Comparison of ENCODE assay signal across 23 cellular contexts in the genomic region with DNA sequence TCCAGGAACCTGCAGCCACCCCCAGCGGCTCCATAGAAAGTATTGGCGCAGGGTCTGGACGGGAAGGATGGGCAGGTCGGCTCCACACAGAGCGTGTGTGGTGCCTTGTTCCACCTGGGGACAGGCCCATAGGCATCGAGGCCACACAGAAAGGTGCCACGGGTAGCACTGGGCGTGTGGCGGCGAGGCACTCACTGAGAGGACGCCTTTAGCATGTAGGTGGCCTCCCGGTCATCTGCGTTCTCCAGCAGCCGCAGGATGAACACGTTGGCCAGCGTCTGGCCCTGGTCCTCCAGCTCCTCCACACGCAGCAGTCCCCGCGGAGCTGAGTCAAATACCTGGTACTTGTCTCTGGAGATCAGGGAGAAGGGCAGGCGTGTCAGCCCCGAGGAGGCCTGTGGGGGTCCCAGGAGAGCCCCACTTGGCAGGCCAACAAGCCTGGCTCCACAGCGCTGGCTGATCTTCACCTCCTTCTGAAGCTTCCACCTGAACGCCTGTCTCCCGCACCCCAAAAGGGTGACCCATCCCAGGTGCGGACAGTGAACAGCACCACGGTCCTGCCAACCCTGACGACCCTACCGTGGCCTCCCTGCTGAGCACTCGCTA. TPM values are rescaled to one million over a fixed set of nuclear protein-coding genes. Genes with fewer than 3 reads are reported as not detected.
DNase-seq lines count a peak whose midpoint lies in the region; ATAC-seq, FAIRE-seq and TF ChIP-seq lines count a peak whose summit lies in the region.
"Had no signal": no experiment of that assay in that cellular context is flagged by ENCODE, and none has a peak within 500 bp of the region (broad histone marks: within the 10 kb centered on the region; RNA-seq: fewer than 3 reads in every experiment).

No MANE protein-coding gene starts in this region.

- H3K9me3 ChIP-seq in kidney (ENCODE audit: control insufficient read depth in 1 of 2, low read length in 2 of 2) (no peaks in the 10 kb centered on the region), osteoblast (ENCODE audit: low read depth, low read length) (no peaks in the 10 kb centered on the region), body of pancreas (no peaks in the 10 kb centered on the region)
- H3K9me3 ChIP-seq: HAP-1, SJSA1 had no signal

- no peak overlapping the region for H3K27ac ChIP-seq in kidney (ENCODE audit: low read depth in 2 of 2, low read length in 2 of 2)
- no peak overlapping the region for H3K27ac ChIP-seq in osteoblast (ENCODE audit: low read depth, low read length)
- H3K27ac ChIP-seq in body of pancreas = no peak overlapping the region
- H3K27ac ChIP-seq: HL-60, SJSA1 had no signal

- H3K79me2 ChIP-seq in osteoblast (ENCODE audit: insufficient read depth, low read length) = no peaks in the 10 kb centered on the region

- no peak for ATAC-seq in body of pancreas
- ATAC-seq in activated T-cell treated with anti-CD3 and anti-CD28 coated beads, Interleukin-2, amount 50 U/mL, for 4 hours = no peak
- ATAC-seq: CD8-positive, alpha-beta T cell; GM12878; Panc1 had no signal

- no peak overlapping the region for H2AFZ ChIP-seq in osteoblast (ENCODE audit: low read length)

- no peaks in the 10 kb centered on the region for H3K36me3 Mint-ChIP-seq in activated T-cell treated with anti-CD3 and anti-CD28 coated beads, Interleukin-2, amount 50 U/mL, for 4 hours (ENCODE audit: insufficient read depth)
- H3K36me3 Mint-ChIP-seq: CD8-positive, alpha-beta T cell had no signal

- no peaks in the 10 kb centered on the region for H3K27me3 ChIP-seq in H7 (ENCODE audit: control insufficient read depth, insufficient read depth, low read length)
- no peaks in the 10 kb centered on the region for H3K27me3 ChIP-seq in osteoblast (ENCODE audit: insufficient read depth, low read length)
- H3K27me3 ChIP-seq in body of pancreas = no peaks in the 10 kb centered on the region
- H3K27me3 ChIP-seq: SJSA1 had no signal

- no peaks in the 10 kb centered on the region for H3K36me3 ChIP-seq in H7 (replicated peaks; ENCODE audit: control insufficient read depth, insufficient read depth, low read length)
- peaks cover 0 to 5% of the 10 kb centered on the region in 2 donors for H3K36me3 ChIP-seq in kidney (ENCODE audit: control insufficient read depth in 1 of 2, insufficient read depth in 2 of 2, low read length in 2 of 2)
- no peaks in the 10 kb centered on the region for H3K36me3 ChIP-seq in osteoblast (ENCODE audit: insufficient read depth, low read length)
- H3K36me3 ChIP-seq in body of pancreas (replicated peaks in 1 of 2; ENCODE audit: insufficient read depth in 1 of 2, low read depth in 2 of 2) = no peaks in the 10 kb centered on the region
- H3K36me3 ChIP-seq: HAP-1 had no signal

- intact Hi-C loops in kidney (cut with DNase I) (no loop called here), body of pancreas (cut with DNase I) (loop anchor here (10.0 kb wide), 1 partner anchor 152 kb away; a partner anchor contains a TSS)

- H3K4me3 Mint-ChIP-seq in activated T-cell treated with anti-CD3 and anti-CD28 coated beads, Interleukin-2, amount 50 U/mL, for 4 hours = no peak overlapping the region
- H3K4me3 Mint-ChIP-seq: CD8-positive, alpha-beta T cell had no signal

- TF ChIP-seq CTCF in kidney (IDR thresholded peaks at IDR 0.05; ENCODE audit: borderline replicate concordance, extremely low read depth, insufficient read depth) (no peak), osteoblast (IDR thresholded peaks at IDR 0.05; ENCODE audit: extremely low read depth, low read depth, low read length) (no peak), body of pancreas (IDR thresholded peaks at IDR 0.05) (no peak)

- no peaks in the 10 kb centered on the region for H3K9me3 Mint-ChIP-seq in activated T-cell treated with anti-CD3 and anti-CD28 coated beads, Interleukin-2, amount 50 U/mL, for 4 hours
- H3K9me3 Mint-ChIP-seq: CD8-positive, alpha-beta T cell had no signal

- H3K4me1 Mint-ChIP-seq in activated T-cell treated with anti-CD3 and anti-CD28 coated beads, Interleukin-2, amount 50 U/mL, for 4 hours (ENCODE audit: low read depth) = no peaks in the 10 kb centered on the region

- DNase-seq in activated effector memory CD4-positive, alpha-beta T cell treated with anti-CD3 and anti-CD28 coated beads, Interleukin-2, amount 50 U/mL, for 16 hours = peak; percentile 48
- DNase-seq in activated effector memory CD4-positive, alpha-beta T cell treated with Interleukin-2 at 50 U/mL for 16 hours = no peak
- peak; percentile 39 for DNase-seq in H7
- peak; percentile 62 for DNase-seq in kidney
- peak; percentile 71 for DNase-seq in osteoblast (ENCODE audit: insufficient read length, low spot score, missing footprints)
- DNase-seq in NOMO-1 (lab: John Stamatoyannopoulos, UW; ENCODE audit: unreplicated experiment in 2 of 2) = no peak
- DNase-seq in body of pancreas = no peak
- no peak for DNase-seq in activated T-cell treated with anti-CD3 and anti-CD28 coated beads, Interleukin-2, amount 50 U/mL, for 4 hours
- DNase-seq: C1 segment of cervical spinal cord; CD8-positive, alpha-beta T cell; DND-41; KG1; NCI-H1092 treated with DMSO at 0.1 percent for 48 hours; NCI-H1436 treated with DMSO at 0.1 percent for 48 hours; NCI-H1930; NCI-H2227 treated with DMSO at 0.1 percent for 48 hours; NCI-H510A; NK-92 treated with Interleukin-12 subunit alpha and Interleukin-12 subunit beta, amount 100 ng/mL, for 24 hours had no signal

- WGBS in body of pancreas, 2 donors = 93 to 95% methylated on average over 14 to 28 of the region's 29 CpGs

- FAIRE-seq in kidney (lab: Jason Lieb, UNC) = no peak
- FAIRE-seq: GM12878 had no signal

- H3K4me2 ChIP-seq in osteoblast (ENCODE audit: insufficient read depth, low read length) = no peak overlapping the region

- H3K4me3 ChIP-seq in H7 (ENCODE audit: insufficient read depth, low read depth, low read length) = no peak overlapping the region
- no peak overlapping the region for H3K4me3 ChIP-seq in kidney (ENCODE audit: low read length in 2 of 2)
- H3K4me3 ChIP-seq in osteoblast (ENCODE audit: insufficient read depth, low read length) = no peak overlapping the region
- H3K4me3 ChIP-seq in body of pancreas = no peak overlapping the region
- H3K4me3 ChIP-seq: GM12878, HAP-1, SJSA1 had no signal

- TF ChIP-seq POLR2A in body of pancreas (IDR thresholded peaks at IDR 0.05) = no peak

- H3K27me3 Mint-ChIP-seq in activated T-cell treated with anti-CD3 and anti-CD28 coated beads, Interleukin-2, amount 50 U/mL, for 4 hours (ENCODE audit: low read depth) = no peaks in the 10 kb centered on the region

- H4K20me1 ChIP-seq in osteoblast (ENCODE audit: insufficient read depth, low read length) = no peaks in the 10 kb centered on the region

- no peaks in the 10 kb centered on the region for H3K4me1 ChIP-seq in kidney (ENCODE audit: control insufficient read depth in 1 of 2, insufficient read depth in 1 of 2, low read depth in 1 of 2, low read length in 2 of 2)
- no peaks in the 10 kb centered on the region for H3K4me1 ChIP-seq in osteoblast (ENCODE audit: insufficient read depth, low read length)
- H3K4me1 ChIP-seq in body of pancreas = no peaks in the 10 kb centered on the region
- H3K4me1 ChIP-seq: HAP-1, SJSA1 had no signal

- H3K9ac ChIP-seq in kidney (ENCODE audit: low read length in 2 of 2) = no peak overlapping the region

RNA-seq across cellular contexts. Expression of a gene that starts 13.2 kb away (rescaled TPM):
- 1.6 and 5.2 TPM in 2 replicates for total RNA-seq in H7 (2014; rRNA removed; shearing (Covaris generic))
- total RNA-seq in kidney = 2.7 TPM
- polyA plus RNA-seq in kidney (ENCODE audit: insufficient read depth, low read depth, low replicate concordance) = 3.3 TPM
- 0.72 and 0.88 TPM in 2 replicates for total RNA-seq in osteoblast
- 1 to 10 TPM in 1 of 2 donors, not detected in 1; 1.8 TPM for total RNA-seq in body of pancreas
- total RNA-seq in activated T-cell treated with anti-CD3 and anti-CD28 coated beads, Interleukin-2, amount 50 U/mL, for 4 hours = 1 to 10 TPM; 1.2 to 1.7 (median 1.4) TPM

Comparison
In these comparisons a context has a peak if more than half of its experiments do, and no peak if none do; other contexts are left out.
1. DNase-seq: peak in activated effector memory CD4-positive, alpha-beta T cell treated with anti-CD3 and anti-CD28 coated beads, Interleukin-2, amount 50 U/mL, for 16 hours (single experiment), H7 (single experiment), kidney (single experiment) and osteoblast (single experiment); none in activated effector memory CD4-positive, alpha-beta T cell treated with Interleukin-2 at 50 U/mL for 16 hours (single experiment), NOMO-1 (0 of 2), body of pancreas (0 of 4) and activated T-cell treated with anti-CD3 and anti-CD28 coated beads, Interleukin-2, amount 50 U/mL, for 4 hours (single experiment).